ENCODE assay signal across 1 cellular context in genomic region chr7:104327534-104327933, GRCh38.
TF ChIP-seq lines count a peak whose summit lies in the region.

No MANE protein-coding gene starts in this region.

TF ChIP-seq in GM23338, 12 proteins besides CTCF, POLR2A, EP300 and RAD21:
- no peak for TF ChIP-seq REST (IDR thresholded peaks at IDR 0.05; ENCODE audit: unreplicated experiment)
- no peak for TF ChIP-seq CREB1 (CRISPR knock-in tag; IDR thresholded peaks at IDR 0.05; ENCODE audit: low read depth)
- no peak for TF ChIP-seq STAT1 (IDR thresholded peaks at IDR 0.05; ENCODE audit: unreplicated experiment)
- TF ChIP-seq NANOG (IDR thresholded peaks at IDR 0.05; ENCODE audit: borderline replicate concordance), result no peak
- TF ChIP-seq EZH2phosphoT487 (IDR thresholded peaks at IDR 0.05; ENCODE audit: unreplicated experiment), result no peak
- no peak for TF ChIP-seq POLR2AphosphoS5 (IDR thresholded peaks at IDR 0.05; ENCODE audit: low read depth)
- TF ChIP-seq ZNF331 (CRISPR knock-in tag; IDR thresholded peaks at IDR 0.05; ENCODE audit: low read depth), result no peak
- TF ChIP-seq ZNF462 (CRISPR knock-in tag; IDR thresholded peaks at IDR 0.05), result no peak
- no peak for TF ChIP-seq EZH2 (IDR thresholded peaks at IDR 0.05; ENCODE audit: low read depth, unreplicated experiment)
- no peak for TF ChIP-seq JUNB (IDR thresholded peaks at IDR 0.05; ENCODE audit: unreplicated experiment)
- TF ChIP-seq ZNF114 (CRISPR knock-in tag; IDR thresholded peaks at IDR 0.05), result no peak
- TF ChIP-seq ETS1 (IDR thresholded peaks at IDR 0.05), result no peak
